8 cellular contexts compared by ENCODE assay signal in the genomic region with DNA sequence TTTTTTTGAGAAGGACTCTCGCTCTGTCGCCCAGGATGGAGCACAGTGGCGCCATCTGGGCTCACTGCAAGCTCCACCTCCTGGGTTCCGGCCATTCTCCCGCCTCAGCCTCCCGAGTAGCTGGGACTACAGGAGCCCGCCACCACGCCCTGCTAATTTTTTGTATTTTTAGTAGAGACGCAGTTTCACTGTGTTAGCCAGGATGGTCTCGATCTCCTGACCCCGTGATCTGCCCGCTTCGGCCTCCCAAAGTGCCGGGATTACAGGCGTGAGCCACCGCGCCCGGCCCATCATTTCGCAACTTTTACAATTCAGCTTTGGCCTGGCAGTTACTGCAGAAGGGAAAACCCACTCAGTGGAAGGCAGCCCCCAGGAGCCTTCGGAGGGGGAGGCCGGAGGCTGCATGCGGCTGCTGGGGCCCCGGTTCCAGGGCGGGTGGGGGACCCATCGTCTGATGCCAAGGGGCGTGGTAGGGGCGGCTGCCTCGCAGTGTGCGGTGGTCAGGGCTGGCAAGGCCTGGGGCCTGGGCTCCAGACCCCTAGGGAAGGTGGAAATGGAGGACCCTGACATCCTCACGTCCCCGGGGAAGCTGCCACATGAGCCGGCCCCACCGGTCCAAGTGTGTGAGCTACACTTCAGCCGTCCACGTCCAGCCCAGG. TPM values are rescaled to one million over a fixed set of nuclear protein-coding genes. Genes with fewer than 3 reads are reported as not detected.
DNase-seq lines count a peak whose midpoint lies in the region; ATAC-seq and TF ChIP-seq lines count a peak whose summit lies in the region.
"Not testable (repeated sequence)": the region's sequence is repeated elsewhere in the genome, so short reads cannot be mapped to it uniquely, and the experiment has no call there.

No MANE protein-coding gene starts in this region.

- intact Hi-C loops in Calu3 (cut with micrococcal nuclease; ENCODE audit: unreplicated experiment) (loop anchor here (2.0 kb wide), 1 partner anchor 358 kb away; a partner anchor contains a TSS), ovary (cut with DNase I) (loop anchor here in 2 of 4 donors (2.0 to 5.0 kb wide), 3 partner anchors 44 to 74 kb away; a partner anchor contains a TSS), thyroid gland (cut with DNase I) (loop anchor here (5.0 to 10.0 kb wide), 3 partner anchors 44 to 402 kb away; a partner anchor contains a TSS)
- intact Hi-C loops in left colon (cut with DNase I, micrococcal nuclease): not testable (repeated sequence)

- not testable (repeated sequence) for H3K9me3 Mint-ChIP-seq in Calu3 (ENCODE audit: low read depth, unreplicated experiment); IgD-negative memory B cell; activated naive CD8-positive, alpha-beta T cell treated with anti-CD3 and anti-CD28 coated beads, Interleukin-2, amount 10 ng/mL, durations not matched to agents 7 days and 5 days

- peak overlapping the region; percentile 46 for H3K4me3 ChIP-seq in epithelial cell of esophagus (ENCODE audit: low read length)
- peak overlapping the region; percentile 65 for H3K4me3 ChIP-seq in ovary
- peak overlapping the region in 1 of 3 donors; percentile 65 for H3K4me3 ChIP-seq in thyroid gland (replicated peaks in 1 of 3)

- H3K9me3 ChIP-seq in ovary, thyroid gland: not testable (repeated sequence)

- not testable (repeated sequence) for H3K27me3 Mint-ChIP-seq in Calu3 (ENCODE audit: unreplicated experiment); IgD-negative memory B cell; activated naive CD8-positive, alpha-beta T cell treated with anti-CD3 and anti-CD28 coated beads, Interleukin-2, amount 10 ng/mL, durations not matched to agents 7 days and 5 days

- WGBS in ovary, 3 donors: 38 to 51% (median 45%) methylated on average over 23 to 35 of the region's 35 CpGs
- WGBS in thyroid gland, 2 donors: 63 to 69% methylated on average over 25 to 29 of the region's 35 CpGs

- CTCF ChIA-PET in Calu3 (lab: Charles Lee): interaction anchor here (0.6 to 3.3 kb wide), 6 partner anchors 15 to 356 kb away, joined by 3 to 15 read pairs (median 4); no protein-coding TSS in a partner anchor

- TF ChIP-seq EP300 in ovary (IDR thresholded peaks at IDR 0.05): not testable (repeated sequence)

- peak overlapping the region; percentile 97 for H3K27ac Mint-ChIP-seq in Calu3 (ENCODE audit: unreplicated experiment)
- peak overlapping the region in 2 of 3 donors; percentile 31 to 81 for H3K27ac Mint-ChIP-seq in IgD-negative memory B cell
- peak overlapping the region; percentile 87 for H3K27ac Mint-ChIP-seq in activated naive CD8-positive, alpha-beta T cell treated with anti-CD3 and anti-CD28 coated beads, Interleukin-2, amount 10 ng/mL, durations not matched to agents 7 days and 5 days

- H3K27ac ChIP-seq in ovary (peak overlapping the region; percentile 93 to 95), thyroid gland (peak overlapping the region; percentile 75 to 94 (median 83))

- H3K27me3 ChIP-seq in ovary, thyroid gland: not testable (repeated sequence)

- not testable (repeated sequence) for ATAC-seq in activated naive CD8-positive, alpha-beta T cell treated with anti-CD3 and anti-CD28 coated beads, Interleukin-2, amount 10 ng/mL, durations not matched to agents 7 days and 5 days (ENCODE audit: low read depth); left colon

- not testable (repeated sequence) for TF ChIP-seq CTCF in Calu3 (IDR thresholded peaks at IDR 0.05; ENCODE audit: unreplicated experiment); ovary (IDR thresholded peaks at IDR 0.05); thyroid gland (IDR thresholded peaks at IDR 0.05)
- peak; percentile 16 for TF ChIP-seq CTCF in epithelial cell of esophagus (IDR thresholded peaks at IDR 0.05; ENCODE audit: insufficient read depth, low read depth, low read length, missing control alignments)

- H3K36me3 Mint-ChIP-seq in Calu3 (ENCODE audit: insufficient read depth, unreplicated experiment): peaks cover 64% of the 10 kb centered on the region
- not testable (repeated sequence) for H3K36me3 Mint-ChIP-seq in IgD-negative memory B cell; activated naive CD8-positive, alpha-beta T cell treated with anti-CD3 and anti-CD28 coated beads, Interleukin-2, amount 10 ng/mL, durations not matched to agents 7 days and 5 days

- H3K4me1 ChIP-seq in ovary (ENCODE audit: insufficient read depth): not testable (repeated sequence)
- H3K4me1 ChIP-seq in thyroid gland: peaks cover 19 to 29% of the 10 kb centered on the region in 2 donors

- BruUV-seq in Calu3 (replicated peaks; lab: Mats Ljungman, UMichigan): not testable (repeated sequence)

- H3K4me3 Mint-ChIP-seq in Calu3 (ENCODE audit: low read depth, unreplicated experiment) (peak overlapping the region; percentile 97), IgD-negative memory B cell (peak overlapping the region; percentile 66 to 90 (median 78))
- peak overlapping the region; percentile 96 for H3K4me3 Mint-ChIP-seq in activated naive CD8-positive, alpha-beta T cell treated with anti-CD3 and anti-CD28 coated beads, Interleukin-2, amount 10 ng/mL, durations not matched to agents 7 days and 5 days

- H3K4me1 Mint-ChIP-seq in Calu3 (ENCODE audit: low read depth, unreplicated experiment): peaks cover 12% of the 10 kb centered on the region
- not testable (repeated sequence) for H3K4me1 Mint-ChIP-seq in IgD-negative memory B cell
- peaks cover 14% of the 10 kb centered on the region for H3K4me1 Mint-ChIP-seq in activated naive CD8-positive, alpha-beta T cell treated with anti-CD3 and anti-CD28 coated beads, Interleukin-2, amount 10 ng/mL, durations not matched to agents 7 days and 5 days

- H3K36me3 ChIP-seq in ovary: not testable (repeated sequence)
- H3K36me3 ChIP-seq in thyroid gland: peaks cover 0 to 11% of the 10 kb centered on the region in 2 donors

- DNase-seq in Calu3 (peak; percentile 53), SK-MEL-5 (ENCODE audit: low read depth, low spot score) (peak; percentile 32), epithelial cell of esophagus (ENCODE audit: low read depth) (peak; percentile 50), left colon (peak; percentile 46 to 56), ovary (peak in 4 of 5 donors; percentile 66 to 73 (median 70)), thyroid gland (peak; percentile 45 to 54)
- not testable (repeated sequence) for DNase-seq in activated naive CD8-positive, alpha-beta T cell treated with anti-CD3 and anti-CD28 coated beads, Interleukin-2, amount 10 ng/mL, durations not matched to agents 7 days and 5 days

- in situ Hi-C loops in SK-MEL-5 (cut with HindIII; ENCODE audit: low pct_unique_long_range_greater_than_20kb, low sequenced_read_pairs): not testable (repeated sequence)

- POLR2A ChIA-PET in activated naive CD8-positive, alpha-beta T cell treated with anti-CD3 and anti-CD28 coated beads, Interleukin-2, amount 10 ng/mL, durations not matched to agents 7 days and 5 days (lab: Charles Lee): interaction anchor here (0.5 to 4.9 kb wide), 10 partner anchors 9 to 389 kb away, joined by 3 to 40 read pairs (median 10); a partner anchor contains a TSS

- not testable (repeated sequence) for TF ChIP-seq POLR2A in ovary (IDR thresholded peaks at IDR 0.05); thyroid gland (IDR thresholded peaks at IDR 0.05)

RNA-seq across cellular contexts. Expression of a gene that starts 1.1 kb away (rescaled TPM):
- total RNA-seq in Calu3 (2022) (203 and 207 TPM in 2 replicates), left colon (100 to 1,000 TPM; 112 to 199 TPM), ovary (100 to 1,000 TPM in 2 of 7 donors, 10 to 100 TPM in 5; 51.3 to 150 (median 74.1) TPM), thyroid gland (100 to 1,000 TPM in 3 of 4 donors, 10 to 100 TPM in 1; 88.9 to 182 (median 118) TPM)
- polyA plus RNA-seq in IgD-negative memory B cell (416 TPM), ovary (10 to 100 TPM; 12.7 to 76.9 TPM)
- 209 and 226 TPM in 2 replicates for total RNA-seq in SK-MEL-5 (2014; rRNA removed; shearing (Covaris generic))
- 209 and 249 TPM in 2 replicates for polyA plus RNA-seq in SK-MEL-5 (2015; cell fraction: cytosol; rRNA removed)
- polyA plus RNA-seq in SK-MEL-5 (2015; cell fraction: nucleus; rRNA removed): 99.4 and 110 TPM in 2 replicates
- 100 to 1,000 TPM; 124 to 139 TPM for total RNA-seq in activated naive CD8-positive, alpha-beta T cell treated with anti-CD3 and anti-CD28 coated beads, Interleukin-2, amount 10 ng/mL, durations not matched to agents 7 days and 5 days

RNA-seq across cellular contexts. Expression of a gene that starts 9.3 kb away (rescaled TPM):
- total RNA-seq in Calu3 (2022): 74.8 and 82.5 TPM in 2 replicates
- 0.20 TPM for polyA plus RNA-seq in IgD-negative memory B cell
- 13.8 and 17.4 TPM in 2 replicates for total RNA-seq in SK-MEL-5 (2014; rRNA removed; shearing (Covaris generic))
- polyA plus RNA-seq in SK-MEL-5 (2015; cell fraction: cytosol; rRNA removed): 38.1 and 45.4 TPM in 2 replicates
- polyA plus RNA-seq in SK-MEL-5 (2015; cell fraction: nucleus; rRNA removed): 10.3 and 23.5 TPM in 2 replicates
- total RNA-seq in activated naive CD8-positive, alpha-beta T cell treated with anti-CD3 and anti-CD28 coated beads, Interleukin-2, amount 10 ng/mL, durations not matched to agents 7 days and 5 days: 100 to 1,000 TPM; 135 to 140 TPM
- 10 to 100 TPM in 1 of 2 donors, 1 to 10 TPM in 1; 6.8 to 14.8 TPM for total RNA-seq in left colon
- total RNA-seq in ovary: 1 to 10 TPM in 4 of 7 donors, under 1 TPM in 2, not detected in 1; 0.66 to 3.2 (median 1.5) TPM
- under 1 TPM; 0.18 to 0.56 TPM for polyA plus RNA-seq in ovary
- total RNA-seq in thyroid gland: 1 to 10 TPM in 2 of 4 donors, under 1 TPM in 2; 0.33 to 1.8 (median 0.99) TPM

RNA-seq across cellular contexts. Expression of a gene that starts 27.8 kb away (rescaled TPM):
- total RNA-seq in Calu3 (2022): 177 and 199 TPM in 2 replicates
- polyA plus RNA-seq in IgD-negative memory B cell: 33.4 TPM
- total RNA-seq in SK-MEL-5 (2014; rRNA removed; shearing (Covaris generic)): 44.1 and 48.7 TPM in 2 replicates
- polyA plus RNA-seq in SK-MEL-5 (2015; cell fraction: cytosol; rRNA removed): 84.8 and 136 TPM in 2 replicates
- polyA plus RNA-seq in SK-MEL-5 (2015; cell fraction: nucleus; rRNA removed): 236 and 297 TPM in 2 replicates
- 100 to 1,000 TPM; 206 to 220 TPM for total RNA-seq in activated naive CD8-positive, alpha-beta T cell treated with anti-CD3 and anti-CD28 coated beads, Interleukin-2, amount 10 ng/mL, durations not matched to agents 7 days and 5 days
- total RNA-seq in left colon: 100 to 1,000 TPM; 118 to 146 TPM
- total RNA-seq in ovary: 10 to 100 TPM; 27.8 to 93.5 (median 49.1) TPM
- 10 to 100 TPM; 13.0 to 62.1 TPM for polyA plus RNA-seq in ovary
- 100 to 1,000 TPM in 3 of 4 donors, 10 to 100 TPM in 1; 81.2 to 145 (median 113) TPM for total RNA-seq in thyroid gland

RNA-seq across cellular contexts. Expression of a gene that starts 43.9 kb away (rescaled TPM):
- 50.4 and 55.0 TPM in 2 replicates for total RNA-seq in Calu3 (2022)
- 8.4 TPM for polyA plus RNA-seq in IgD-negative memory B cell
- 15.2 and 15.4 TPM in 2 replicates for total RNA-seq in SK-MEL-5 (2014; rRNA removed; shearing (Covaris generic))
- 75.3 and 80.6 TPM in 2 replicates for polyA plus RNA-seq in SK-MEL-5 (2015; cell fraction: cytosol; rRNA removed)
- polyA plus RNA-seq in SK-MEL-5 (2015; cell fraction: nucleus; rRNA removed): 31.6 and 36.5 TPM in 2 replicates
- total RNA-seq in activated naive CD8-positive, alpha-beta T cell treated with anti-CD3 and anti-CD28 coated beads, Interleukin-2, amount 10 ng/mL, durations not matched to agents 7 days and 5 days: 10 to 100 TPM; 50.9 to 51.8 TPM
- total RNA-seq in left colon: 10 to 100 TPM; 39.1 to 43.5 TPM
- 10 to 100 TPM; 14.1 to 30.1 (median 21.6) TPM for total RNA-seq in ovary
- polyA plus RNA-seq in ovary: 10 to 100 TPM; 14.0 to 40.4 TPM
- total RNA-seq in thyroid gland: 10 to 100 TPM; 14.4 to 41.9 (median 33.0) TPM

RNA-seq across cellular contexts. Expression of a gene that starts 44.1 kb away (rescaled TPM):
- total RNA-seq in Calu3 (2022) (79.1 and 110 TPM in 2 replicates), left colon (10 to 100 TPM; 37.0 to 44.4 TPM), ovary (10 to 100 TPM; 37.2 to 65.7 (median 56.3) TPM), thyroid gland (10 to 100 TPM; 18.9 to 50.4 (median 43.8) TPM)
- polyA plus RNA-seq in IgD-negative memory B cell (86.1 TPM), ovary (100 to 1,000 TPM in 1 of 2 donors, 10 to 100 TPM in 1; 58.6 to 101 TPM)
- total RNA-seq in SK-MEL-5 (2014; rRNA removed; shearing (Covaris generic)): 79.3 and 86.0 TPM in 2 replicates
- 69.7 and 75.2 TPM in 2 replicates for polyA plus RNA-seq in SK-MEL-5 (2015; cell fraction: cytosol; rRNA removed)
- 164 and 174 TPM in 2 replicates for polyA plus RNA-seq in SK-MEL-5 (2015; cell fraction: nucleus; rRNA removed)
- total RNA-seq in activated naive CD8-positive, alpha-beta T cell treated with anti-CD3 and anti-CD28 coated beads, Interleukin-2, amount 10 ng/mL, durations not matched to agents 7 days and 5 days: 10 to 100 TPM; 47.4 to 50.9 TPM
